15 cellular contexts compared by ENCODE assay signal in the genomic region with DNA sequence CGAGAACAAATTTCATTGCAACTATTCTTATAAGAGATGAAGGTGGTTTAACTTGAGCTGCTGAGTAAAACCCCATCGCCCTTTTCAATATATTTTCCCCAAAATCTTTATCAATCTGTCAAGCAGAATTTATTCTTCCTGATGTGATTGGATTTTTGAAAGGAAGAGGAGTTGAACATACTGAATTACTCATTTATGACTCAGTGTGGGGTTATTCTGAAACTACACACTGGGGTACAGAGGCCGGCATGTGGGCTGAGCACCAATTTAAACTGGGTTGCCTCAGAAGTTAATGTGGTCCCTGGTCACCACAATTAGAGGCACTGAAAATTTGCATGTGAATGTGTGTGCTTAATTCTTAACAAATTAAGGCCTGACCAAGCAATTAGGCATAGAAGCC.
DNase-seq lines count a peak whose midpoint lies in the region; ATAC-seq, FAIRE-seq and TF ChIP-seq lines count a peak whose summit lies in the region.
"Had no signal": no experiment of that assay in that cellular context is flagged by ENCODE, and none has a peak within 500 bp of the region (broad histone marks: within the 10 kb centered on the region; RNA-seq: fewer than 3 reads in every experiment).

No MANE protein-coding gene starts in this region.

- H3K4me3 ChIP-seq in astrocyte of the spinal cord (ENCODE audit: low read depth, low read length) (no peak overlapping the region), mesenchymal stem cell (ENCODE audit: insufficient read depth in 1 of 2, low read depth in 1 of 2, low read length in 2 of 2) (no peak overlapping the region), upper lobe of left lung (no peak overlapping the region), right cardiac atrium (ENCODE audit: low read length) (no peak overlapping the region)
- H3K4me3 ChIP-seq: tibial nerve had no signal

- intact Hi-C loops in right cardiac atrium (cut with DNase I): no loop called here

- H3K4me2 ChIP-seq in mesenchymal stem cell (ENCODE audit: low read length, poor library complexity, severe bottlenecking): no peak overlapping the region

- ATAC-seq in upper lobe of left lung (ENCODE audit: low FRiP score in 2 of 2): no peak
- ATAC-seq in GM18868 (IDR thresholded peaks at IDR 0.05; ENCODE audit: unreplicated experiment): no peak
- no peak for ATAC-seq in right cardiac atrium

- no peak overlapping the region for H3K9ac ChIP-seq in mesenchymal stem cell (ENCODE audit: low read length)

- H2AK5ac ChIP-seq in mesenchymal stem cell (ENCODE audit: low read length, severe bottlenecking): no peak overlapping the region

- peak; percentile 13 for FAIRE-seq in HTR-8/SVneo (lab: Jason Lieb, UNC)
- FAIRE-seq: GM12891 had no signal

- in situ Hi-C loops in astrocyte of the spinal cord (cut with HindIII; ENCODE audit: low sequenced_read_pairs): no loop called here

- no peak for TF ChIP-seq CTCF in astrocyte of the spinal cord (IDR thresholded peaks at IDR 0.05; ENCODE audit: low read depth, low read length)
- no peak for TF ChIP-seq CTCF in upper lobe of left lung (IDR thresholded peaks at IDR 0.05)

- H3K4ac ChIP-seq in mesenchymal stem cell (ENCODE audit: low read depth in 1 of 2, low read length in 2 of 2): no peak overlapping the region

- TF ChIP-seq POLR2A in upper lobe of left lung (IDR thresholded peaks at IDR 0.05): no peak

- H3K27ac ChIP-seq in mesenchymal stem cell (ENCODE audit: low read length, poor library complexity, severe bottlenecking) (peak overlapping the region; percentile 68), upper lobe of left lung (no peak overlapping the region), right cardiac atrium (ENCODE audit: low read length) (no peak overlapping the region)
- H3K27ac ChIP-seq: C4-2B, tibial nerve had no signal

- no peaks in the 10 kb centered on the region for H3K27me3 ChIP-seq in mesenchymal stem cell (ENCODE audit: control insufficient read depth in 1 of 2, insufficient read depth in 1 of 2, low read length in 2 of 2)
- no peaks in the 10 kb centered on the region for H3K27me3 ChIP-seq in upper lobe of left lung
- no peaks in the 10 kb centered on the region for H3K27me3 ChIP-seq in right cardiac atrium (ENCODE audit: control insufficient read depth, insufficient read depth)

- H4K91ac ChIP-seq in mesenchymal stem cell (ENCODE audit: low read length): no peak overlapping the region

- H3K18ac ChIP-seq in mesenchymal stem cell (ENCODE audit: low read depth in 1 of 2, low read length in 2 of 2): no peak overlapping the region

- 37% methylated on average over 1 of the region's 3 CpGs for WGBS in mesenchymal stem cell
- 84 to 91% methylated on average over 3 of the region's 3 CpGs for WGBS in upper lobe of left lung, 2 donors
- 91% methylated on average over 3 of the region's 3 CpGs for WGBS in right cardiac atrium

- H2BK15ac ChIP-seq in mesenchymal stem cell (ENCODE audit: low read depth, poor library complexity, severe bottlenecking): no peak overlapping the region

- H3K4me1 ChIP-seq in mesenchymal stem cell (ENCODE audit: control insufficient read depth, insufficient read depth, low read depth, low read length) (no peaks in the 10 kb centered on the region), upper lobe of left lung (no peaks in the 10 kb centered on the region), right cardiac atrium (ENCODE audit: control insufficient read depth, insufficient read depth, low read length) (no peaks in the 10 kb centered on the region)
- H3K4me1 ChIP-seq: tibial nerve had no signal

- H2BK120ac ChIP-seq in mesenchymal stem cell (ENCODE audit: low read depth, low read length): no peak overlapping the region

- no peak overlapping the region for H3K14ac ChIP-seq in mesenchymal stem cell (ENCODE audit: low read length in 2 of 2)

- no peak overlapping the region for H3K23ac ChIP-seq in mesenchymal stem cell (ENCODE audit: low read length in 2 of 2)

- H3K9me3 ChIP-seq in mesenchymal stem cell (ENCODE audit: control insufficient read depth, low read length) (no peaks in the 10 kb centered on the region), upper lobe of left lung (no peaks in the 10 kb centered on the region), right cardiac atrium (ENCODE audit: control insufficient read depth, low read length) (no peaks in the 10 kb centered on the region)
- H3K9me3 ChIP-seq: tibial nerve had no signal

- DNase-seq in EH (ENCODE audit: low read depth): peak; percentile 77
- no peak for DNase-seq in HTR-8/SVneo (ENCODE audit: insufficient read length, low spot score)
- DNase-seq in astrocyte of the spinal cord (ENCODE audit: low read depth, low spot score): peak; percentile 67
- DNase-seq in mesenchymal stem cell: peak; percentile 18
- DNase-seq in upper lobe of left lung: no peak
- DNase-seq in SW 1271 (lab: John Stamatoyannopoulos, UW): no peak
- no peak for DNase-seq in right cardiac atrium
- DNase-seq: DND-41; effector memory CD4-positive, alpha-beta T cell; NCI-H1417 treated with DMSO at 0.1 percent for 48 hours; stimulated activated CD4-positive, alpha-beta T cell treated with anti-CD3 and anti-CD28 coated beads, Interleukin-1b, Interleukin-23, amount 100 ng/mL, for 48 hours had no signal

- peak overlapping the region; percentile 12 for H2BK5ac ChIP-seq in mesenchymal stem cell (ENCODE audit: low read depth, low read length, poor library complexity, severe bottlenecking)

- no peak overlapping the region for H2BK12ac ChIP-seq in mesenchymal stem cell (ENCODE audit: low read length in 2 of 2)

- H3K36me3 ChIP-seq in mesenchymal stem cell (ENCODE audit: control insufficient read depth in 1 of 2, insufficient read depth in 2 of 2, low read depth in 1 of 2, low read length in 2 of 2): no peaks in the 10 kb centered on the region
- no peaks in the 10 kb centered on the region for H3K36me3 ChIP-seq in upper lobe of left lung
- H3K36me3 ChIP-seq: tibial nerve had no signal

- H3K79me1 ChIP-seq in mesenchymal stem cell (replicated peaks; ENCODE audit: low read length, poor library complexity, severe bottlenecking): no peaks in the 10 kb centered on the region

- H2AFZ ChIP-seq in mesenchymal stem cell (ENCODE audit: low read depth, low read length): no peak overlapping the region

- TF ChIP-seq EP300 in upper lobe of left lung (IDR thresholded peaks at IDR 0.05): no peak

- H4K8ac ChIP-seq in mesenchymal stem cell (ENCODE audit: low read length): no peak overlapping the region

Comparison
In these comparisons a context has a peak if more than half of its experiments do, and no peak if none do; other contexts are left out.
1. DNase-seq: peak in EH (single experiment), astrocyte of the spinal cord (single experiment) and mesenchymal stem cell (single experiment); none in HTR-8/SVneo (single experiment), upper lobe of left lung (0 of 2), SW 1271 (0 of 2) and right cardiac atrium (0 of 3).